ENCODE assay signal across 14 cellular contexts in genomic region chr19:56838680-56838929, GRCh38. TPM values are rescaled to one million over a fixed set of nuclear protein-coding genes. Genes with fewer than 3 reads are reported as not detected.
DNase-seq lines count a peak whose midpoint lies in the region; ATAC-seq, FAIRE-seq and TF ChIP-seq lines count a peak whose summit lies in the region.
"Had no signal": no experiment of that assay in that cellular context is flagged by ENCODE, and none has a peak within 500 bp of the region (broad histone marks: within the 10 kb centered on the region; RNA-seq: fewer than 3 reads in every experiment).

No MANE protein-coding gene starts in this region.

- no peak for FAIRE-seq in pancreas (lab: Jason Lieb, UNC)
- no peak for FAIRE-seq in GM12891 (lab: Jason Lieb, UNC)

- peaks cover 4% of the 10 kb centered on the region for H3K27me3 Mint-ChIP-seq in T-helper 17 cell

- no peaks in the 10 kb centered on the region for H3K36me3 ChIP-seq in heart left ventricle
- no peaks in the 10 kb centered on the region for H3K36me3 ChIP-seq in esophagus squamous epithelium
- no peaks in the 10 kb centered on the region for H3K36me3 ChIP-seq in pancreas
- no peaks in the 10 kb centered on the region for H3K36me3 ChIP-seq in urinary bladder (ENCODE audit: insufficient read depth)

- TF ChIP-seq CTCF in heart left ventricle (IDR thresholded peaks at IDR 0.05) (no peak), esophagus squamous epithelium (IDR thresholded peaks at IDR 0.05) (no peak), pancreas (IDR thresholded peaks at IDR 0.05) (no peak)

- no peak overlapping the region for H3K4me3 Mint-ChIP-seq in T-helper 17 cell
- H3K4me3 Mint-ChIP-seq: stimulated activated memory B cell treated with anti-CD40 and anti-IgM and Interleukin-4, amounts not matched to agents 10 μg/mL and 1 μg/mL and 100 μg/mL, for 72 hours had no signal

- peak overlapping the region; percentile 22 to 76 (median 58) for H3K4me3 ChIP-seq in heart left ventricle
- H3K4me3 ChIP-seq in esophagus squamous epithelium, result peak overlapping the region; percentile 13 to 66 (median 50)
- H3K4me3 ChIP-seq in pancreas, result peak overlapping the region; percentile 12 to 50 (median 30)
- H3K4me3 ChIP-seq in urinary bladder (ENCODE audit: low read depth, low read length), result peak overlapping the region; percentile 38

- H3K4me1 ChIP-seq in heart left ventricle (peaks cover 0 to 14% (median 0%) of the 10 kb centered on the region in 12 donors), esophagus squamous epithelium (peaks cover 0 to 21% (median 0%) of the 10 kb centered on the region in 3 donors), pancreas (no peaks in the 10 kb centered on the region), urinary bladder (ENCODE audit: insufficient read depth) (no peaks in the 10 kb centered on the region)

- DNase-seq in heart left ventricle (no peak), Right ventricle myocardium superior (no peak), esophagus squamous epithelium (lab: John Stamatoyannopoulos, UW) (no peak), pancreas (no peak), GM12891 (ENCODE audit: insufficient read length, low spot score) (no peak), T-helper 17 cell (no peak)
- DNase-seq in activated CD4-positive, alpha-beta T cell treated with anti-CD3 and anti-CD28 coated beads, Interleukin-2, amount 50 U/mL, for 4 hours, result no peak
- DNase-seq: activated CD4-positive, alpha-beta T cell treated with anti-CD3 and anti-CD28 coated beads for 4 hours; NCI-H2171 treated with DMSO at 0.1 percent for 48 hours had no signal

- H3K36me3 Mint-ChIP-seq in T-helper 17 cell (ENCODE audit: low read depth), result no peaks in the 10 kb centered on the region
- H3K36me3 Mint-ChIP-seq: IgD-negative memory B cell; stimulated activated memory B cell treated with anti-CD40 and anti-IgM and Interleukin-4, amounts not matched to agents 10 μg/mL and 1 μg/mL and 100 μg/mL, for 72 hours had no signal

- H3K27ac Mint-ChIP-seq in T-helper 17 cell, result no peak overlapping the region
- H3K27ac Mint-ChIP-seq: IgD-negative memory B cell; stimulated activated memory B cell treated with anti-CD40 and anti-IgM and Interleukin-4, amounts not matched to agents 10 μg/mL and 1 μg/mL and 100 μg/mL, for 72 hours had no signal

- TF ChIP-seq POLR2A in heart left ventricle (IDR thresholded peaks at IDR 0.05), result no peak
- TF ChIP-seq POLR2A in esophagus squamous epithelium (IDR thresholded peaks at IDR 0.05), result no peak
- TF ChIP-seq POLR2A in GM12891 (IDR thresholded peaks at IDR 0.05; ENCODE audit: low read depth, low read length), result no peak

- no peaks in the 10 kb centered on the region for H3K4me1 Mint-ChIP-seq in T-helper 17 cell
- H3K4me1 Mint-ChIP-seq: IgD-negative memory B cell; stimulated activated memory B cell treated with anti-CD40 and anti-IgM and Interleukin-4, amounts not matched to agents 10 μg/mL and 1 μg/mL and 100 μg/mL, for 72 hours had no signal

- H3K27ac ChIP-seq in heart left ventricle (peak overlapping the region; percentile 64 to 94 (median 86)), esophagus squamous epithelium (peak overlapping the region; percentile 67 to 91 (median 91)), pancreas (peak overlapping the region; percentile 63 to 84 (median 74)), urinary bladder (ENCODE audit: low read depth) (no peak overlapping the region)

- ATAC-seq in heart left ventricle, result no peak
- ATAC-seq in Right ventricle myocardium superior (ENCODE audit: poor library complexity), result no peak
- peak; percentile 66 to 79 (median 70) for ATAC-seq in pancreas
- ATAC-seq in T-helper 17 cell, result no peak
- ATAC-seq: stimulated activated memory B cell treated with anti-CD40 and anti-IgM and Interleukin-4, amounts not matched to agents 10 μg/mL and 1 μg/mL and 100 μg/mL, for 72 hours had no signal

- H3K9me3 ChIP-seq in heart left ventricle (peaks cover 0 to 16% (median 0%) of the 10 kb centered on the region in 12 donors), esophagus squamous epithelium (peaks cover 0 to 44% (median 6%) of the 10 kb centered on the region in 3 donors), pancreas (no peaks in the 10 kb centered on the region), T-helper 17 cell (ENCODE audit: control insufficient read depth, low read length, poor library complexity, severe bottlenecking) (peaks cover 6% of the 10 kb centered on the region)

- 38 to 57% (median 44%) methylated on average over 5 to 15 of the region's 15 CpGs for WGBS in heart left ventricle, 4 donors
- WGBS in esophagus squamous epithelium, 2 donors, result 46% methylated on average over 8 of the region's 15 CpGs; no CpG with 5 or more reads in 1 of the 2 donors
- WGBS in pancreas, 2 donors, result 36 to 49% methylated on average over 15 of the region's 15 CpGs
- WGBS in urinary bladder, result 43% methylated on average over 15 of the region's 15 CpGs

- peaks cover 0 to 4% (median 0%) of the 10 kb centered on the region in 9 donors for H3K27me3 ChIP-seq in heart left ventricle
- peaks cover 0 to 12% (median 0%) of the 10 kb centered on the region in 4 donors for H3K27me3 ChIP-seq in esophagus squamous epithelium
- H3K27me3 ChIP-seq in pancreas, result no peaks in the 10 kb centered on the region

- intact Hi-C loops in heart left ventricle (cut with DNase I) (loop anchor here in 3 of 10 donors (5.0 kb wide), 2 partner anchors 91 to 446 kb away; partner anchors contain the start of gene ZNF582 (in 1 of the 3)), Right ventricle myocardium superior (cut with DNase I) (no loop called here), esophagus squamous epithelium (cut with DNase I) (no loop called here), pancreas (cut with DNase I) (no loop called here)

TF ChIP-seq in GM12891, 5 proteins besides CTCF, POLR2A, EP300 and RAD21:
- TF ChIP-seq TAF1 (IDR thresholded peaks at IDR 0.05; ENCODE audit: low read depth, low read length), result no peak
- no peak for TF ChIP-seq PAX5 (IDR thresholded peaks at IDR 0.05; ENCODE audit: insufficient read depth, low read length, severe bottlenecking)
- no peak for TF ChIP-seq POU2F2 (IDR thresholded peaks at IDR 0.05; ENCODE audit: low read depth, low read length)
- TF ChIP-seq POLR2AphosphoS5 (IDR thresholded peaks at IDR 0.05; ENCODE audit: low read depth, low read length), result no peak
- TF ChIP-seq SPI1 (IDR thresholded peaks at IDR 0.05; ENCODE audit: low read depth, low read length), result no peak
TF ChIP-seq in GM12891: peak in this region for 0.

RNA-seq across cellular contexts. Expression of gene PEG3, which starts 1.9 kb away (rescaled TPM):
- total RNA-seq in heart left ventricle (10 to 100 TPM in 1 of 9 donors, 1 to 10 TPM in 8; 4.9 to 12.6 (median 8.6) TPM), Right ventricle myocardium superior (7.1 TPM), esophagus squamous epithelium (1 to 10 TPM in 3 of 4 donors, under 1 TPM in 1; 0.57 to 4.0 (median 1.9) TPM), pancreas (1 to 10 TPM; 1.5 to 4.2 (median 2.8) TPM), urinary bladder (324 TPM), T-helper 17 cell (not detected)
- polyA plus RNA-seq in heart left ventricle (1 to 10 TPM; 2.1 to 4.7 TPM), pancreas (1 to 10 TPM; 1.7 to 2.8 TPM), urinary bladder (9.7 TPM)
- polyA plus RNA-seq in GM12891 (2012; ENCODE audit: low read depth, missing spikeins), result not detected
- polyA plus RNA-seq: AG04450, IgD-negative memory B cell had no signal

RNA-seq across cellular contexts. Expression of gene ZIM2, which starts 1.9 kb away (rescaled TPM):
- under 1 TPM in 3 of 9 donors, not detected in 6; 0.16 to 0.26 (median 0.20) TPM for total RNA-seq in heart left ventricle
- under 1 TPM in 1 of 2 donors, not detected in 1; 0.19 TPM for polyA plus RNA-seq in heart left ventricle
- total RNA-seq in Right ventricle myocardium superior, result not detected
- total RNA-seq in esophagus squamous epithelium, result under 1 TPM in 1 of 4 donors, not detected in 3; 0.38 TPM
- total RNA-seq in pancreas, result under 1 TPM in 3 of 6 donors, not detected in 3; 0.12 to 0.52 (median 0.13) TPM
- polyA plus RNA-seq in pancreas, result under 1 TPM; 0.08 to 0.09 TPM
- total RNA-seq in urinary bladder, result 5.7 TPM
- polyA plus RNA-seq in urinary bladder, result 0.18 TPM
- not detected for polyA plus RNA-seq in GM12891 (2012; ENCODE audit: low read depth, missing spikeins)
- total RNA-seq in T-helper 17 cell, result not detected
- total RNA-seq: fibroblast of lung had no signal
- polyA plus RNA-seq: AG04450, fibroblast of lung, IgD-negative memory B cell had no signal

Comparison
In these comparisons a context has a peak if more than half of its experiments do, and no peak if none do; other contexts are left out.
1. ATAC-seq: peak in pancreas (4 of 4); none in heart left ventricle (0 of 4), Right ventricle myocardium superior (single experiment) and T-helper 17 cell (single experiment).
2. RNA of gene PEG3, which starts 1.9 kb away (total RNA-seq): 324 TPM in urinary bladder (single experiment); 4.9 to 12.6 TPM in heart left ventricle, 7.1 TPM in Right ventricle myocardium superior (single experiment), 1.5 to 4.2 TPM in pancreas, 0.57 to 4.0 TPM in esophagus squamous epithelium and not detected in T-helper 17 cell; every median in the first group is over 10 times any median in the second.
3. Peak in every context shown above with its lines, with median percentiles within 50 percentile points of each other: H3K4me3 ChIP-seq.